Comparison of ENCODE assay signal across 7 cellular contexts in the genomic region with DNA sequence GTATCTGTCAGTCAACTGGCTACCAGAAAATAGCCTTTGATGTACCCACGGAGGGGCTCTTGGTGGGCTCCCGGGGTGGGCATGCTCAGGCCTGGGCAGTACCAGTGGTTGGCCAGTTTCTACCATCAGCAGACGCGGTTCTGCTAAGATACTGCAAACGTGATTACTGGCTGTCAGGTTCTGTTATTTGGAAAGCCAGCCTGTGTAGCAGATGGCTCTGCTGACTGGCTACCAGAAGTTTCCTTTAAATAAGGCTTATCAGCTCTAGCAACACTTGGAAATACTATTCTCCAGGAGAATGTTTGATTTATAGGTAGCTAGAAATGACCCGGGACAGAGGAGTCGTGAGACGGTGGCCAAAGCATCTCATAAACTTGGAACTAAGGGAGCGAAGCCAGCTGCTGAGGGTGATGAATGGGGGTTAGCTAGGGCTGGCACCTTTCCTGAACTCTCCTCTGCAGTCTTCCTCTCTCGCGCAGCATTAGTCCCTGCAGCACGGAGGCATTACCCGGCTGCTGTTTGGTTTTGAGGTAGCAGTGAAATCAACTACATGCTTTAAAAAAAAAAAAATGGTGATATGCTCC.
DNase-seq lines count a peak whose midpoint lies in the region; ATAC-seq and TF ChIP-seq lines count a peak whose summit lies in the region.

No MANE protein-coding gene starts in this region.

- TF ChIP-seq POLR2A in suprapubic skin (IDR thresholded peaks at IDR 0.05): no peak

- H3K4me1 ChIP-seq in HUES64 (ENCODE audit: insufficient read depth, low read length) (peaks cover 48% of the 10 kb centered on the region), hepatocyte (ENCODE audit: insufficient read depth) (peaks cover 15% of the 10 kb centered on the region), suprapubic skin (peaks cover 34% of the 10 kb centered on the region)

- no peaks in the 10 kb centered on the region for H3K9me2 ChIP-seq in hepatocyte (replicated peaks; ENCODE audit: insufficient read depth)

- H3K27me3 ChIP-seq in HUES64 (ENCODE audit: insufficient read depth, low read length): peaks cover 5% of the 10 kb centered on the region
- no peaks in the 10 kb centered on the region for H3K27me3 ChIP-seq in hepatocyte
- H3K27me3 ChIP-seq in suprapubic skin: peaks cover 9% of the 10 kb centered on the region

- no peaks in the 10 kb centered on the region for H3K9me3 ChIP-seq in HUES64 (ENCODE audit: insufficient read depth, low read depth, low read length)
- no peaks in the 10 kb centered on the region for H3K9me3 ChIP-seq in hepatocyte (ENCODE audit: low read depth)
- no peaks in the 10 kb centered on the region for H3K9me3 ChIP-seq in suprapubic skin

- H2AFZ ChIP-seq in hepatocyte: no peak overlapping the region

- H3K9ac ChIP-seq in HUES64 (ENCODE audit: low read depth, low read length): no peak overlapping the region

- DNase-seq in hepatocyte (ENCODE audit: low spot score) (no peak), suprapubic skin (ENCODE audit: low spot score in 2 of 2) (no peak), GM20000 (ENCODE audit: low spot score) (no peak), SKM-1 (lab: John Stamatoyannopoulos, UW; ENCODE audit: unreplicated experiment) (no peak)

- H3K27ac ChIP-seq in HUES64 (ENCODE audit: low read depth, low read length) (no peak overlapping the region), hepatocyte (no peak overlapping the region), suprapubic skin (no peak overlapping the region)

- no peak for ATAC-seq in GM18511 (IDR thresholded peaks at IDR 0.05; ENCODE audit: unreplicated experiment)

- WGBS in HUES64: 57% methylated on average over 12 of the region's 13 CpGs
- WGBS in hepatocyte (ENCODE audit: low lambda C conversion rate, missing lambda C conversion rate): 22% methylated on average over 13 of the region's 13 CpGs
- WGBS in suprapubic skin: 7% methylated on average over 13 of the region's 13 CpGs

- peaks cover 56% of the 10 kb centered on the region for H4K20me1 ChIP-seq in hepatocyte (ENCODE audit: insufficient read depth, poor library complexity, severe bottlenecking)

- H3K4me3 ChIP-seq in HUES64 (ENCODE audit: low read length) (peak overlapping the region; percentile 39), WI38 (ENCODE audit: low read depth, low read length) (peak overlapping the region; percentile 41), hepatocyte (no peak overlapping the region), suprapubic skin (peak overlapping the region; percentile 37)

- H3K4me2 ChIP-seq in hepatocyte: peak overlapping the region; percentile 83

- H3K36me3 ChIP-seq in HUES64 (ENCODE audit: insufficient read depth, low read length): no peaks in the 10 kb centered on the region
- no peaks in the 10 kb centered on the region for H3K36me3 ChIP-seq in hepatocyte (replicated peaks; ENCODE audit: insufficient read depth, low read depth)
- H3K36me3 ChIP-seq in suprapubic skin: no peaks in the 10 kb centered on the region

- peaks cover 59% of the 10 kb centered on the region for H3K79me2 ChIP-seq in hepatocyte

- TF ChIP-seq CTCF in WI38 (IDR thresholded peaks at IDR 0.05; ENCODE audit: low read depth, low read length) (no peak), hepatocyte (IDR thresholded peaks at IDR 0.05; ENCODE audit: poor library complexity) (no peak), suprapubic skin (IDR thresholded peaks at IDR 0.05) (no peak), GM20000 (IDR thresholded peaks at IDR 0.05; ENCODE audit: extremely low read depth, missing control alignments) (no peak)

- no peak for TF ChIP-seq EP300 in suprapubic skin (IDR thresholded peaks at IDR 0.05)
